ENCODE assay signal across 8 cellular contexts in the genomic region with DNA sequence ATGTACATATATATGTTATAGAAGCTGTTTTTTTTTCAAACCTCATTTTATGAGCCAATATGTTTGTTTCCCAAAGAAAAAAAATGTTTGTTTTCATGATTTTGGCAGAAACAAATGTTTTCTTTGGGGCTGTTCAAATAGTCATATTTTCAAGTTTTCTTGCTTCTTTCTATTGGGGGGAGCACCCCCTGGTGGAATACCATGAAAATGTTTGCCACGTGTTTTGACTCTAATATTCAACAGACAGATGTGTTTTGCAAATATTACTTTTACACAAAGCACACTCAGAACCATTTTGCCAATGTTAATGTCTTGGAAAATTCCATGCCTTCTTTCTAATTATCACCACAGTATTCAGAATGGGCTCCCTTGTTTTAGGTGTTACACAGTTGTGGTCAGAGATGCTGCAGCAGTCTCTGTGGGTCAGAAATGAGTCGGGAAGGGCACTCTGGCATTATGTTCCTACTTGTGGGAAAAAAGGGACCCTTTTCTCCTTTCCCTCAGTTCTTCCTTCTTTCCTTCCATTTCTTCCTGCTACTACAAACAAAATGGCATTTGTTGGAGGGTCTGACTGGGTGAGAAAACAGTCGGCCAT.
A peak's percentile ranks its signal among the peaks of the same experiment; 100 is the strongest.
DNase-seq lines count a peak whose midpoint lies in the region; TF ChIP-seq lines count a peak whose summit lies in the region.

No MANE protein-coding gene starts in this region.

- no peak overlapping the region for H3K9ac ChIP-seq in colonic mucosa (ENCODE audit: low read depth in 2 of 2, low read length in 2 of 2)

- H3K36me3 Mint-ChIP-seq in T-helper 2 cell treated with Interferon-gamma antibody and Interleukin-4, amounts not matched to agents 5 μg/mL and 100 μg/mL, for 36 hours (ENCODE audit: low read depth): no peaks in the 10 kb centered on the region

- H3K27me3 ChIP-seq in AG04450 (ENCODE audit: control insufficient read depth, insufficient read depth, low read length) (no peaks in the 10 kb centered on the region), colonic mucosa (no peaks in the 10 kb centered on the region)

- H3K9me3 ChIP-seq in AG04450 (ENCODE audit: control insufficient read depth, insufficient read depth, low read length): no peaks in the 10 kb centered on the region
- H3K9me3 ChIP-seq in colonic mucosa: no peaks in the 10 kb centered on the region

- TF ChIP-seq CTCF in AG04450 (IDR thresholded peaks at IDR 0.05; ENCODE audit: low read depth, low read length) (peak; percentile 70), GM13976 (IDR thresholded peaks at IDR 0.05; ENCODE audit: borderline replicate concordance, control extremely low read depth, extremely low read depth, insufficient read depth, missing control alignments) (peak; percentile 26), colonic mucosa (IDR thresholded peaks at IDR 0.05) (peak; percentile 59)

- H3K36me3 ChIP-seq in colonic mucosa: no peaks in the 10 kb centered on the region

- H3K4me1 ChIP-seq in colonic mucosa: no peaks in the 10 kb centered on the region

- POLR2A ChIA-PET in AG04450 (lab: Yijun Ruan, JAX): no interaction called here

- intact Hi-C loops in colonic mucosa (cut with DNase I): loop anchor here (10.0 kb wide), 2 partner anchors 512 to 752 kb away; no protein-coding TSS in a partner anchor

- CTCF ChIA-PET in AG04450 (lab: Charles Lee): interaction anchor here (0.6 to 3.1 kb wide), 27 partner anchors 9 to 756 kb away, joined by 3 to 37 read pairs (median 4); no protein-coding TSS in a partner anchor

- in situ Hi-C loops in GM13976 (cut with MboI; ENCODE audit: low sequenced_read_pairs, unreplicated experiment): no loop called here

- H3K27ac Mint-ChIP-seq in T-helper 2 cell treated with Interferon-gamma antibody and Interleukin-4, amounts not matched to agents 5 μg/mL and 100 μg/mL, for 36 hours: no peak overlapping the region

- H3K4me1 Mint-ChIP-seq in T-helper 2 cell treated with Interferon-gamma antibody and Interleukin-4, amounts not matched to agents 5 μg/mL and 100 μg/mL, for 36 hours (ENCODE audit: low read depth): no peaks in the 10 kb centered on the region

- no peak for DNase-seq in AG04450 (ENCODE audit: low read depth, low spot score)
- no peak for DNase-seq in GM13976 (ENCODE audit: low spot score)
- peak; percentile 49 for DNase-seq in NCI-H1105 treated with DMSO at 0.1 percent for 48 hours (lab: John Stamatoyannopoulos, UW)
- peak; percentile 27 for DNase-seq in colonic mucosa
- DNase-seq in myocyte (ENCODE audit: low read depth): peak; percentile 30
- no peak for DNase-seq in T-helper 2 cell treated with Interferon-gamma antibody and Interleukin-4, amounts not matched to agents 5 μg/mL and 100 μg/mL, for 36 hours (ENCODE audit: low spot score)
- DNase-seq in ureter (ENCODE audit: low spot score): no peak
- no peak for DNase-seq in stimulated activated naive CD4-positive, alpha-beta T cell (lab: John Stamatoyannopoulos, UW)

- no peak overlapping the region for H3K4me3 ChIP-seq in AG04450 (ENCODE audit: low read depth, low read length)
- no peak overlapping the region for H3K4me3 ChIP-seq in colonic mucosa

- no peak overlapping the region for H3K4me3 Mint-ChIP-seq in T-helper 2 cell treated with Interferon-gamma antibody and Interleukin-4, amounts not matched to agents 5 μg/mL and 100 μg/mL, for 36 hours

- H3K27ac ChIP-seq in AG04450 (ENCODE audit: low read depth, low read length) (no peak overlapping the region), colonic mucosa (no peak overlapping the region)

- no peaks in the 10 kb centered on the region for H3K27me3 Mint-ChIP-seq in T-helper 2 cell treated with Interferon-gamma antibody and Interleukin-4, amounts not matched to agents 5 μg/mL and 100 μg/mL, for 36 hours (ENCODE audit: low read depth)

- H3K9me3 Mint-ChIP-seq in T-helper 2 cell treated with Interferon-gamma antibody and Interleukin-4, amounts not matched to agents 5 μg/mL and 100 μg/mL, for 36 hours: no peaks in the 10 kb centered on the region

Comparison
In these comparisons a context has a peak if more than half of its experiments do, and no peak if none do; other contexts are left out.
1. DNase-seq: peak in NCI-H1105 treated with DMSO at 0.1 percent for 48 hours (single experiment), colonic mucosa (single experiment) and myocyte (single experiment); none in AG04450 (single experiment), GM13976 (single experiment), T-helper 2 cell treated with Interferon-gamma antibody and Interleukin-4, amounts not matched to agents 5 μg/mL and 100 μg/mL, for 36 hours (single experiment), ureter (single experiment) and stimulated activated naive CD4-positive, alpha-beta T cell (0 of 6).
2. Peak in every context shown above with its lines, with median percentiles within 50 percentile points of each other: CTCF ChIP-seq.